Comparison of ENCODE assay signal across 20 cellular contexts in genomic region chr9:762217-762616, GRCh38.
"Had no signal": no experiment of that assay in that cellular context is flagged by ENCODE, and none has a peak within 500 bp of the region (broad histone marks: within the 10 kb centered on the region; RNA-seq: fewer than 3 reads in every experiment).

No MANE protein-coding gene starts in this region.

- H3K36me3 Mint-ChIP-seq: activated CD4-positive, alpha-beta memory T cell treated with anti-CD3 and anti-CD28 coated beads for 36 hours; brain; T-cell had no signal

- ATAC-seq: T-cell had no signal

- H3K4me3 Mint-ChIP-seq: activated CD4-positive, alpha-beta memory T cell treated with anti-CD3 and anti-CD28 coated beads for 36 hours; activated CD4-positive, alpha-beta T cell treated with anti-CD3 and anti-CD28 coated beads, Interleukin-2, amount 10 ng/mL, durations not matched to agents 7 days and 5 days; activated T-cell treated with anti-CD3 and anti-CD28 coated beads, Interleukin-2, amount 50 U/mL, for 72 hours; brain; central memory CD8-positive, alpha-beta T cell; IgD-negative memory B cell; T-cell had no signal

- H3K4me1 Mint-ChIP-seq: brain had no signal

- DNase-seq: activated CD4-positive, alpha-beta memory T cell treated with anti-CD3 and anti-CD28 coated beads for 36 hours; activated CD4-positive, alpha-beta T cell treated with anti-CD3 and anti-CD28 coated beads, Interleukin-2, amount 10 ng/mL, durations not matched to agents 7 days and 5 days; activated CD4-positive, CD25-positive, alpha-beta regulatory T cell; activated naive CD4-positive, alpha-beta T cell treated with anti-CD3 and anti-CD28 coated beads, Interleukin-2, amount 50 U/mL, for 16 hours; activated T-cell treated with anti-CD3 and anti-CD28 coated beads for 4 hours; activated T-cell treated with anti-CD3 and anti-CD28 coated beads, Interleukin-2, amount 50 U/mL, for 72 hours; amniotic stem cell; KG1; NCI-H1048; NCI-H1417 treated with DMSO at 0.1 percent for 48 hours; NCI-H1694; NCI-H524; SIG-M5; T-cell; T-helper 2 cell; T1000 had no signal

- H3K27ac ChIP-seq: VCaP had no signal

- H3K27ac Mint-ChIP-seq: activated CD4-positive, alpha-beta memory T cell treated with anti-CD3 and anti-CD28 coated beads for 36 hours; activated CD4-positive, alpha-beta T cell treated with anti-CD3 and anti-CD28 coated beads, Interleukin-2, amount 10 ng/mL, durations not matched to agents 7 days and 5 days; activated T-cell treated with anti-CD3 and anti-CD28 coated beads, Interleukin-2, amount 50 U/mL, for 72 hours; IgD-negative memory B cell; T-cell had no signal

- H3K9me3 Mint-ChIP-seq: activated CD4-positive, alpha-beta memory T cell treated with anti-CD3 and anti-CD28 coated beads for 36 hours; activated CD4-positive, alpha-beta T cell treated with anti-CD3 and anti-CD28 coated beads, Interleukin-2, amount 10 ng/mL, durations not matched to agents 7 days and 5 days; activated T-cell treated with anti-CD3 and anti-CD28 coated beads, Interleukin-2, amount 50 U/mL, for 72 hours; brain; central memory CD8-positive, alpha-beta T cell; T-cell had no signal
